Comparison of ENCODE assay signal across 10 cellular contexts in genomic region chr13:75705395-75705794, GRCh38.
DNase-seq lines count a peak whose midpoint lies in the region; ATAC-seq, FAIRE-seq and TF ChIP-seq lines count a peak whose summit lies in the region.
"Had no signal": no experiment of that assay in that cellular context is flagged by ENCODE, and none has a peak within 500 bp of the region (broad histone marks: within the 10 kb centered on the region; RNA-seq: fewer than 3 reads in every experiment).

No MANE protein-coding gene starts in this region.

- no peak overlapping the region for H4K91ac ChIP-seq in IMR-90 (ENCODE audit: insufficient read depth, low read depth, low read length)

- peak overlapping the region; percentile 80 for H2BK5ac ChIP-seq in IMR-90 (ENCODE audit: low read depth, low read length, poor library complexity, severe bottlenecking)

- H3K9me3 ChIP-seq in IMR-90 (ENCODE audit: control insufficient read depth, insufficient read depth, low read length), result no peaks in the 10 kb centered on the region
- no peaks in the 10 kb centered on the region for H3K9me3 ChIP-seq in mucosa of descending colon

- H2BK15ac ChIP-seq in IMR-90 (ENCODE audit: low read depth, low read length), result no peak overlapping the region

- peak overlapping the region; percentile 57; the same call in 1 of the 2 replicates for H3K4me2 ChIP-seq in IMR-90 (ENCODE audit: low read depth, low read length)

- POLR2A ChIA-PET in IMR-90 (lab: Charles Lee; ENCODE audit: unreplicated experiment), result no interaction called here

- H3K79me1 ChIP-seq in IMR-90 (ENCODE audit: low read depth in 1 of 2, low read length in 2 of 2), result peaks cover 10 to 60% of the 10 kb centered on the region in 2 experiments

- H3K27ac ChIP-seq in IMR-90 (ENCODE audit: insufficient read depth, low read length), result no peak overlapping the region; the same call in 1 of the 2 replicates
- H3K27ac ChIP-seq: cardiac muscle cell had no signal

- H3K36me3 ChIP-seq in IMR-90 (ENCODE audit: control insufficient read depth, insufficient read depth, low read length) (peaks cover 2% of the 10 kb centered on the region), bronchial epithelial cell (ENCODE audit: control insufficient read depth, insufficient read depth, low read length) (no peaks in the 10 kb centered on the region), mucosa of descending colon (ENCODE audit: low read depth) (no peaks in the 10 kb centered on the region)
- H3K36me3 ChIP-seq: cardiac muscle cell had no signal

- CTCF ChIA-PET in IMR-90 (lab: Yijun Ruan, JAX), result interaction anchor here (1.1 kb wide), 1 partner anchor 10 kb away, joined by 3 read pairs; no protein-coding TSS in a partner anchor

- H4K8ac ChIP-seq in IMR-90 (ENCODE audit: low read depth in 2 of 2, low read length in 2 of 2), result no peak overlapping the region; a peak in 2 of 4 replicates

- H3K27me3 ChIP-seq in IMR-90 (ENCODE audit: control insufficient read depth, insufficient read depth, low read length) (no peaks in the 10 kb centered on the region), bronchial epithelial cell (ENCODE audit: control insufficient read depth, insufficient read depth, low read length) (no peaks in the 10 kb centered on the region)
- H3K27me3 ChIP-seq: cardiac muscle cell had no signal

- ATAC-seq in IMR-90 (ENCODE audit: low read depth) (peak; percentile 37), mucosa of descending colon (peak; percentile 88), HG03025 (IDR thresholded peaks at IDR 0.05; ENCODE audit: low FRiP score, unreplicated experiment) (no peak)

- no peak overlapping the region for H3K56ac ChIP-seq in IMR-90 (ENCODE audit: extremely low read depth, insufficient read depth, low read length)

- H2AFZ ChIP-seq in IMR-90 (replicated peaks; ENCODE audit: low read length, poor library complexity), result no peak overlapping the region

- H3K4me1 ChIP-seq in IMR-90 (ENCODE audit: control insufficient read depth, insufficient read depth, low read length) (peaks cover 17% of the 10 kb centered on the region), mucosa of descending colon (ENCODE audit: low read depth) (no peaks in the 10 kb centered on the region)

- dilution Hi-C loops in IMR-90 (cut with HindIII; ENCODE audit: low sequenced_read_pairs, unreplicated experiment), result no loop called here

- H3K4me3 ChIP-seq in IMR-90 (ENCODE audit: insufficient read depth, low read depth, low read length), result no peak overlapping the region
- H3K4me3 ChIP-seq in bronchial epithelial cell (ENCODE audit: low read depth, low read length), result no peak overlapping the region
- H3K4me3 ChIP-seq in mucosa of descending colon, result no peak overlapping the region
- H3K4me3 ChIP-seq: cardiac muscle cell had no signal

- peaks cover 66% of the 10 kb centered on the region; the same call in 1 of the 2 replicates for H4K20me1 ChIP-seq in IMR-90 (ENCODE audit: insufficient read depth, low read length)

- no peak overlapping the region for H3K9ac ChIP-seq in IMR-90 (ENCODE audit: low read depth, low read length)

- no peak overlapping the region for H4K5ac ChIP-seq in IMR-90 (ENCODE audit: low read depth, low read length)

- no peak overlapping the region for H3K14ac ChIP-seq in IMR-90 (replicated peaks; ENCODE audit: low read depth, low read length)

- peak; percentile 41 for DNase-seq in AG20443 (ENCODE audit: low spot score)
- peak; percentile 85 for DNase-seq in IMR-90
- DNase-seq in bronchial epithelial cell (ENCODE audit: low read depth), result peak; percentile 99
- no peak for DNase-seq in mucosa of descending colon
- no peak for DNase-seq in cardiac septum (ENCODE audit: low spot score)
- no peak for DNase-seq in GDM1 (lab: John Stamatoyannopoulos, UW)
- no peak for DNase-seq in Kasumi-1 (lab: John Stamatoyannopoulos, UW)
- DNase-seq: left cardiac atrium had no signal

- in situ Hi-C loops in IMR-90 (cut with MboI; ENCODE audit: low sequenced_read_pairs), result no loop called here

- BruUV-seq in IMR-90 (replicated peaks; lab: Mats Ljungman, UMichigan), result no TSS peak

- H3K23ac ChIP-seq in IMR-90 (ENCODE audit: low read depth, low read length), result peak overlapping the region; percentile 45; the same call in 1 of the 2 replicates

- intact Hi-C loops in IMR-90 (cut with micrococcal nuclease) (no loop called here), mucosa of descending colon (cut with DNase I, micrococcal nuclease) (no loop called here), cardiac septum (cut with DNase I) (no loop called here)

- TF ChIP-seq RAD21 in IMR-90 (IDR thresholded peaks at IDR 0.05; ENCODE audit: low read length), result no peak

- H3K9me1 ChIP-seq in IMR-90 (ENCODE audit: insufficient read depth, low read length), result peaks cover 13% of the 10 kb centered on the region

- H2BK120ac ChIP-seq in IMR-90 (ENCODE audit: low read depth, low read length), result no peak overlapping the region

- H2AK5ac ChIP-seq in IMR-90 (ENCODE audit: low read depth, low read length), result no peak overlapping the region

- FAIRE-seq in bronchial epithelial cell (lab: Jason Lieb, UNC), result no peak

- H2BK20ac ChIP-seq in IMR-90 (ENCODE audit: low read depth, low read length), result no peak overlapping the region

- no peak overlapping the region for H3K4ac ChIP-seq in IMR-90 (ENCODE audit: low read depth, low read length)

- TF ChIP-seq CTCF in IMR-90 (conservative IDR thresholded peaks at IDR 0.05; ENCODE audit: low read depth, low read length), result no peak
- no peak for TF ChIP-seq CTCF in bronchial epithelial cell (IDR thresholded peaks at IDR 0.05; ENCODE audit: insufficient read depth, low read length, severe bottlenecking)
- no peak for TF ChIP-seq CTCF in mucosa of descending colon (IDR thresholded peaks at IDR 0.05)

- WGBS in IMR-90 (ENCODE audit: extremely low coverage in 2 of 2, insufficient read length in 1 of 2), 2 experiments, result no CpG with 5 or more reads among the region's 1 CpG

- H2AK9ac ChIP-seq in IMR-90 (replicated peaks; ENCODE audit: low read depth, low read length, poor library complexity), result no peak overlapping the region

- no peak overlapping the region for H3K18ac ChIP-seq in IMR-90 (ENCODE audit: low read depth, low read length)

- no peak for TF ChIP-seq POLR2A in IMR-90 (IDR thresholded peaks at IDR 0.05; ENCODE audit: low read depth, low read length)

TF ChIP-seq in IMR-90, 13 proteins besides CTCF, POLR2A, EP300 and RAD21:
- TF ChIP-seq BHLHE40 (IDR thresholded peaks at IDR 0.05; ENCODE audit: low read depth, low read length), result peak; percentile 63
- no peak for TF ChIP-seq RFX5 (IDR thresholded peaks at IDR 0.05; ENCODE audit: low read depth, low read length)
- TF ChIP-seq USF2 (IDR thresholded peaks at IDR 0.05; ENCODE audit: low read depth, low read length), result peak; percentile 6; the same call in 1 of the 2 replicates
- peak; percentile 68; the same call in 1 of the 2 replicates for TF ChIP-seq FOS (IDR thresholded peaks at IDR 0.05; ENCODE audit: low read depth, low read length)

Comparison
In these comparisons a context has a peak if more than half of its experiments do, and no peak if none do; other contexts are left out.
1. DNase-seq: peak in AG20443 (single experiment), IMR-90 (single experiment) and bronchial epithelial cell (single experiment); none in mucosa of descending colon (0 of 3), cardiac septum (single experiment), GDM1 (single experiment) and Kasumi-1 (0 of 2).